8 cellular contexts compared by ENCODE assay signal in genomic region chr16:48384305-48384981, GRCh38. TPM values are rescaled to one million over a fixed set of nuclear protein-coding genes. Genes with fewer than 3 reads are reported as not detected.
DNase-seq lines count a peak whose midpoint lies in the region; ATAC-seq and TF ChIP-seq lines count a peak whose summit lies in the region.

No MANE protein-coding gene starts in this region.

- H2AFZ ChIP-seq in OCI-LY7 (ENCODE audit: low read length): no peak overlapping the region

- H3K27ac Mint-ChIP-seq in CD4-positive, CD25-positive, alpha-beta regulatory T cell: peak overlapping the region; percentile 86 to 94 (median 86)
- H3K27ac Mint-ChIP-seq in activated naive CD8-positive, alpha-beta T cell treated with anti-CD3 and anti-CD28 coated beads, Interleukin-2, amount 10 ng/mL, durations not matched to agents 7 days and 5 days: peak overlapping the region; percentile 90
- H3K27ac Mint-ChIP-seq in glutamatergic neuron (ENCODE audit: unreplicated experiment): peak overlapping the region; percentile 98

- CTCF ChIA-PET in OCI-LY7 (lab: Charles Lee; ENCODE audit: unreplicated experiment): no interaction called here

- H3K36me3 Mint-ChIP-seq in CD4-positive, CD25-positive, alpha-beta regulatory T cell: no peaks in the 10 kb centered on the region
- peaks cover 3% of the 10 kb centered on the region for H3K36me3 Mint-ChIP-seq in activated naive CD8-positive, alpha-beta T cell treated with anti-CD3 and anti-CD28 coated beads, Interleukin-2, amount 10 ng/mL, durations not matched to agents 7 days and 5 days
- peaks cover 6% of the 10 kb centered on the region for H3K36me3 Mint-ChIP-seq in glutamatergic neuron (ENCODE audit: unreplicated experiment)

- BruUV-seq in OCI-LY7 (replicated peaks; lab: Mats Ljungman, UMichigan): no TSS peak

- H3K27ac ChIP-seq in CD4-positive, CD25-positive, alpha-beta regulatory T cell (ENCODE audit: insufficient read depth, low read length, poor library complexity, severe bottlenecking): no peak overlapping the region
- no peak overlapping the region for H3K27ac ChIP-seq in OCI-LY7 (ENCODE audit: low read depth, low read length, poor library complexity, severe bottlenecking)

- no peaks in the 10 kb centered on the region for H3K36me3 ChIP-seq in CD4-positive, CD25-positive, alpha-beta regulatory T cell (ENCODE audit: control insufficient read depth, insufficient read depth, low read length)
- no peaks in the 10 kb centered on the region for H3K36me3 ChIP-seq in OCI-LY7 (ENCODE audit: insufficient read depth, low read length)

- peak; percentile 20 to 40 (median 37) for DNase-seq in CD4-positive, CD25-positive, alpha-beta regulatory T cell
- peak; percentile 51 for DNase-seq in OCI-LY7 (ENCODE audit: low spot score)
- DNase-seq in activated naive CD8-positive, alpha-beta T cell treated with anti-CD3 and anti-CD28 coated beads, Interleukin-2, amount 10 ng/mL, durations not matched to agents 7 days and 5 days: peak; percentile 66
- DNase-seq in glutamatergic neuron: peak; percentile 79
- peak; percentile 27 for DNase-seq in occipital lobe (lab: John Stamatoyannopoulos, UW)
- no peak for DNase-seq in SW 1271 (lab: John Stamatoyannopoulos, UW)

- no peaks in the 10 kb centered on the region for H3K9me2 ChIP-seq in OCI-LY7 (ENCODE audit: insufficient read depth, low read length)

- H3K27me3 Mint-ChIP-seq in CD4-positive, CD25-positive, alpha-beta regulatory T cell: peaks cover 12% of the 10 kb centered on the region
- H3K27me3 Mint-ChIP-seq in activated naive CD8-positive, alpha-beta T cell treated with anti-CD3 and anti-CD28 coated beads, Interleukin-2, amount 10 ng/mL, durations not matched to agents 7 days and 5 days: no peaks in the 10 kb centered on the region
- peaks cover 14% of the 10 kb centered on the region for H3K27me3 Mint-ChIP-seq in glutamatergic neuron (ENCODE audit: unreplicated experiment)

- H3K27me3 ChIP-seq in CD4-positive, CD25-positive, alpha-beta regulatory T cell (ENCODE audit: control insufficient read depth, insufficient read depth, low read length): no peaks in the 10 kb centered on the region

- peaks cover 17 to 35% (median 27%) of the 10 kb centered on the region in 4 donors for H3K4me1 Mint-ChIP-seq in CD4-positive, CD25-positive, alpha-beta regulatory T cell
- peaks cover 22% of the 10 kb centered on the region for H3K4me1 Mint-ChIP-seq in activated naive CD8-positive, alpha-beta T cell treated with anti-CD3 and anti-CD28 coated beads, Interleukin-2, amount 10 ng/mL, durations not matched to agents 7 days and 5 days
- H3K4me1 Mint-ChIP-seq in glutamatergic neuron (ENCODE audit: low read depth, unreplicated experiment): peaks cover 14% of the 10 kb centered on the region

- peaks cover 37% of the 10 kb centered on the region for H4K20me1 ChIP-seq in OCI-LY7 (ENCODE audit: insufficient read depth, low read length)

- H3K4me3 ChIP-seq in CD4-positive, CD25-positive, alpha-beta regulatory T cell (ENCODE audit: low read depth, low read length): peak overlapping the region; percentile 90
- H3K4me3 ChIP-seq in OCI-LY7 (ENCODE audit: low read depth, low read length, poor library complexity, severe bottlenecking): peak overlapping the region; percentile 75

- H3K9me3 Mint-ChIP-seq in CD4-positive, CD25-positive, alpha-beta regulatory T cell: no peaks in the 10 kb centered on the region
- H3K9me3 Mint-ChIP-seq in activated naive CD8-positive, alpha-beta T cell treated with anti-CD3 and anti-CD28 coated beads, Interleukin-2, amount 10 ng/mL, durations not matched to agents 7 days and 5 days: no peaks in the 10 kb centered on the region
- H3K9me3 Mint-ChIP-seq in glutamatergic neuron (ENCODE audit: unreplicated experiment): peaks cover 15% of the 10 kb centered on the region

- intact Hi-C loops in OCI-LY7 (cut with micrococcal nuclease; ENCODE audit: unreplicated experiment): loop anchor here (10.0 kb wide), 1 partner anchor 900 kb away; the partner anchor contains the start of gene CBLN1

- POLR2A ChIA-PET in OCI-LY7 (lab: Charles Lee): interaction anchor here (0.6 to 2.0 kb wide), 3 partner anchors 13 to 44 kb away, joined by 3 to 11 read pairs (median 3); no protein-coding TSS in a partner anchor
- POLR2A ChIA-PET in activated naive CD8-positive, alpha-beta T cell treated with anti-CD3 and anti-CD28 coated beads, Interleukin-2, amount 10 ng/mL, durations not matched to agents 7 days and 5 days (lab: Charles Lee): interaction anchor here (0.6 to 1.9 kb wide), 11 partner anchors 9 to 1661 kb away, joined by 3 to 13 read pairs (median 4); partner anchors contain the start of gene N4BP1

- peaks cover 17% of the 10 kb centered on the region for H3K4me1 ChIP-seq in CD4-positive, CD25-positive, alpha-beta regulatory T cell (ENCODE audit: control insufficient read depth, insufficient read depth, low read length, poor library complexity, severe bottlenecking)
- peaks cover 17% of the 10 kb centered on the region for H3K4me1 ChIP-seq in OCI-LY7 (ENCODE audit: insufficient read depth, low read length, poor library complexity, severe bottlenecking)

- TF ChIP-seq CTCF in OCI-LY7 (conservative IDR thresholded peaks at IDR 0.05; ENCODE audit: low read length) (no peak), glutamatergic neuron (IDR thresholded peaks at IDR 0.05; ENCODE audit: partially characterized antibody, unreplicated experiment) (no peak)

- H3K4me2 ChIP-seq in OCI-LY7 (ENCODE audit: low read length): peak overlapping the region; percentile 89

- peaks cover 50% of the 10 kb centered on the region for H3K79me2 ChIP-seq in OCI-LY7 (ENCODE audit: insufficient read depth, low read depth, low read length)

- H3K9me3 ChIP-seq in CD4-positive, CD25-positive, alpha-beta regulatory T cell (ENCODE audit: control insufficient read depth in 2 of 2, low read length in 2 of 2): no peaks in the 10 kb centered on the region
- no peaks in the 10 kb centered on the region for H3K9me3 ChIP-seq in OCI-LY7 (ENCODE audit: low read length)

- H3K4me3 Mint-ChIP-seq in CD4-positive, CD25-positive, alpha-beta regulatory T cell: peak overlapping the region; percentile 85 to 97 (median 92)
- peak overlapping the region; percentile 95 for H3K4me3 Mint-ChIP-seq in activated naive CD8-positive, alpha-beta T cell treated with anti-CD3 and anti-CD28 coated beads, Interleukin-2, amount 10 ng/mL, durations not matched to agents 7 days and 5 days
- H3K4me3 Mint-ChIP-seq in glutamatergic neuron (ENCODE audit: unreplicated experiment): peak overlapping the region; percentile 98

- ATAC-seq in CD4-positive, CD25-positive, alpha-beta regulatory T cell (ENCODE audit: low read depth in 2 of 2): peak; percentile 26 to 32
- peak; percentile 40 for ATAC-seq in GM18868 (IDR thresholded peaks at IDR 0.05; ENCODE audit: unreplicated experiment)
- peak; percentile 20 for ATAC-seq in HG03060 (IDR thresholded peaks at IDR 0.05; ENCODE audit: low read depth, unreplicated experiment)
- ATAC-seq in activated naive CD8-positive, alpha-beta T cell treated with anti-CD3 and anti-CD28 coated beads, Interleukin-2, amount 10 ng/mL, durations not matched to agents 7 days and 5 days (ENCODE audit: low read depth): peak; percentile 42

RNA-seq across cellular contexts. Expression of gene SIAH1, which starts 0.8 kb away (rescaled TPM):
- total RNA-seq in CD4-positive, CD25-positive, alpha-beta regulatory T cell: 34.0 TPM
- 10 to 100 TPM in 2 of 4 donors, 1 to 10 TPM in 2; 6.6 to 15.6 (median 10.6) TPM for polyA plus RNA-seq in CD4-positive, CD25-positive, alpha-beta regulatory T cell
- total RNA-seq in OCI-LY7 (2014; rRNA removed; shearing (Covaris generic)): 15.7 and 22.8 TPM in 2 replicates
- 18.9 and 23.1 TPM in 2 replicates for total RNA-seq in OCI-LY7 (2022)
- total RNA-seq in activated naive CD8-positive, alpha-beta T cell treated with anti-CD3 and anti-CD28 coated beads, Interleukin-2, amount 10 ng/mL, durations not matched to agents 7 days and 5 days: 10 to 100 TPM; 15.9 to 16.5 TPM
- 46.7 TPM for total RNA-seq in glutamatergic neuron (ENCODE audit: unreplicated experiment)
- 154 TPM for total RNA-seq in occipital lobe

Comparison
In these comparisons a context has a peak if more than half of its experiments do, and no peak if none do; other contexts are left out.
1. DNase-seq: peak in CD4-positive, CD25-positive, alpha-beta regulatory T cell (3 of 3), OCI-LY7 (single experiment), activated naive CD8-positive, alpha-beta T cell treated with anti-CD3 and anti-CD28 coated beads, Interleukin-2, amount 10 ng/mL, durations not matched to agents 7 days and 5 days (single experiment), glutamatergic neuron (single experiment) and occipital lobe (single experiment); none in SW 1271 (0 of 2).
2. Peak in every context shown above with its lines, with median percentiles within 50 percentile points of each other: ATAC-seq, H3K27ac Mint-ChIP-seq and H3K4me3 Mint-ChIP-seq.